In genomic region chr3:130956721-130957120, GRCh38 we compare ENCODE assay signal across 6 cellular contexts.
"Had no signal": no experiment of that assay in that cellular context is flagged by ENCODE, and none has a peak within 500 bp of the region (broad histone marks: within the 10 kb centered on the region; RNA-seq: fewer than 3 reads in every experiment).

No MANE protein-coding gene starts in this region.

- DNase-seq: GM23248, GOT3, H9, HCEC 1CT, IMR-90 had no signal

- H3K27ac Mint-ChIP-seq: H9 had no signal

- H3K27ac ChIP-seq: GM23248 had no signal

- ATAC-seq: K562 had no signal

- H3K4me3 Mint-ChIP-seq: H9 had no signal

- H2AFZ ChIP-seq: GM23248 had no signal

- H3K4me3 ChIP-seq: GM23248, K562 had no signal

- H3K9me3 Mint-ChIP-seq: H9 had no signal

- H3K9ac ChIP-seq: GM23248 had no signal
